ENCODE assay signal across 1 cellular context in the genomic region with DNA sequence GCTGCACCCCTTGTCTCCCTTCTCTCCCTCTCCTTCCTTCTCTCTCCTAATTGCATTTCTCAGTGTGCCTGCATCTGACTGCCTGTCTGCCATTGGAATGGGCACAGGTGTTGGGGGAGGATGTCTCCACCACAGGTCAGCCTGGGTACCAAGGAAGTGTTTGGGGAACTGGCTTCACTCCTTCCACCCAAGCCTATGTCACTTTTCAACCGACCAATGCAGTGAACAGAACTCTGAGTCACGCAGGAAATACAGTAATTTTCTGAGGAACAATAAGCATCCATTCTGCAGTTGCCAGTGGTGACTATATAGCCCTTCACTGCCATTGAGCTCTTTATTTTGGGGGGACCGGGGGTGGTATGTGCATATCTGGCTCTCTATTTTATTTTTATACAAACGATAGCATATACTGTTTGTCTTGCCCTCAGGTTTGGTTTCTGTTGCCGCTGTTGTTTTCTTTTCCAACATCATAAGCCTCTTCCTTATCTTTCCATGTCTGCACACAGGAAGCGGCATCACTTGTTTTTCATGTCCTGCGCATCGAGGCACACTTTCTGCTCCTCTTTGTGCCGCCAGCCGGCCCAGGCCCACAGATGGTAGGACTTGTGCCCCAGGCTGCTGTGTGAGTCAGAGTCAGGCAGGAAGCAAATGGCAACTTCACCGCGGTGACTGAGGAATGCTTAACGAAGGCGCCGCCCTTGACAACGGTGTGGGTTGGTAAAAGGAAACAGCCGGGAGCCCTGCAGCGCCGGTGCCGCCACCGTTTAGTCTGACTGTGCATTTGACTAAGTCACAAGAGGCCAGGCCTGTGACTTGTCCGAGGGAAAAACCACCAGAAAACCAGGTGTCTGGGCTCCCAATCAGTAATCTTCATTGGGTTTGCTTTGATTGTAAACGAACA.
A peak's percentile ranks its signal among the peaks of the same experiment; 100 is the strongest.
TF ChIP-seq lines count a peak whose summit lies in the region.

No MANE protein-coding gene starts in this region.

TF ChIP-seq in K562, 482 proteins besides CTCF, POLR2A, EP300 and RAD21 (continued from another document and continues in another):
- TF ChIP-seq, protein P1, sequence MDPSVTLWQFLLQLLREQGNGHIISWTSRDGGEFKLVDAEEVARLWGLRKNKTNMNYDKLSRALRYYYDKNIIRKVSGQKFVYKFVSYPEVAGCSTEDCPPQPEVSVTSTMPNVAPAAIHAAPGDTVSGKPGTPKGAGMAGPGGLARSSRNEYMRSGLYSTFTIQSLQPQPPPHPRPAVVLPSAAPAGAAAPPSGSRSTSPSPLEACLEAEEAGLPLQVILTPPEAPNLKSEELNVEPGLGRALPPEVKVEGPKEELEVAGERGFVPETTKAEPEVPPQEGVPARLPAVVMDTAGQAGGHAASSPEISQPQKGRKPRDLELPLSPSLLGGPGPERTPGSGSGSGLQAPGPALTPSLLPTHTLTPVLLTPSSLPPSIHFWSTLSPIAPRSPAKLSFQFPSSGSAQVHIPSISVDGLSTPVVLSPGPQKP (CRISPR knock-in tag; IDR thresholded peaks at IDR 0.05): no peak
- 0 out of 2 replicates have a peak, but pooled peaks have one; percentile 18 for TF ChIP-seq LEF1 (IDR thresholded peaks at IDR 0.05)
- TF ChIP-seq RCOR1 (IDR thresholded peaks at IDR 0.05; ENCODE audit: borderline replicate concordance in 1 of 2, low read depth in 2 of 2, low read length in 2 of 2): peak; percentile 50 to 64; a peak in 2 of 4 replicates
- TF ChIP-seq, protein P2, sequence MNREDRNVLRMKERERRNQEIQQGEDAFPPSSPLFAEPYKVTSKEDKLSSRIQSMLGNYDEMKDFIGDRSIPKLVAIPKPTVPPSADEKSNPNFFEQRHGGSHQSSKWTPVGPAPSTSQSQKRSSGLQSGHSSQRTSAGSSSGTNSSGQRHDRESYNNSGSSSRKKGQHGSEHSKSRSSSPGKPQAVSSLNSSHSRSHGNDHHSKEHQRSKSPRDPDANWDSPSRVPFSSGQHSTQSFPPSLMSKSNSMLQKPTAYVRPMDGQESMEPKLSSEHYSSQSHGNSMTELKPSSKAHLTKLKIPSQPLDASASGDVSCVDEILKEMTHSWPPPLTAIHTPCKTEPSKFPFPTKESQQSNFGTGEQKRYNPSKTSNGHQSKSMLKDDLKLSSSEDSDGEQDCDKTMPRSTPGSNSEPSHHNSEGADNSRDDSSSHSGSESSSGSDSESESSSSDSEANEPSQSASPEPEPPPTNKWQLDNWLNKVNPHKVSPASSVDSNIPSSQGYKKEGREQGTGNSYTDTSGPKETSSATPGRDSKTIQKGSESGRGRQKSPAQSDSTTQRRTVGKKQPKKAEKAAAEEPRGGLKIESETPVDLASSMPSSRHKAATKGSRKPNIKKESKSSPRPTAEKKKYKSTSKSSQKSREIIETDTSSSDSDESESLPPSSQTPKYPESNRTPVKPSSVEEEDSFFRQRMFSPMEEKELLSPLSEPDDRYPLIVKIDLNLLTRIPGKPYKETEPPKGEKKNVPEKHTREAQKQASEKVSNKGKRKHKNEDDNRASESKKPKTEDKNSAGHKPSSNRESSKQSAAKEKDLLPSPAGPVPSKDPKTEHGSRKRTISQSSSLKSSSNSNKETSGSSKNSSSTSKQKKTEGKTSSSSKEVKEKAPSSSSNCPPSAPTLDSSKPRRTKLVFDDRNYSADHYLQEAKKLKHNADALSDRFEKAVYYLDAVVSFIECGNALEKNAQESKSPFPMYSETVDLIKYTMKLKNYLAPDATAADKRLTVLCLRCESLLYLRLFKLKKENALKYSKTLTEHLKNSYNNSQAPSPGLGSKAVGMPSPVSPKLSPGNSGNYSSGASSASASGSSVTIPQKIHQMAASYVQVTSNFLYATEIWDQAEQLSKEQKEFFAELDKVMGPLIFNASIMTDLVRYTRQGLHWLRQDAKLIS (CRISPR knock-in tag; IDR thresholded peaks at IDR 0.05): peak; percentile 44; the same call in 1 of the 2 replicates
- peak; percentile 94; the same call in 1 of the 2 replicates for TF ChIP-seq ZNF584 (CRISPR knock-in tag; IDR thresholded peaks at IDR 0.05; ENCODE audit: low read depth)
- TF ChIP-seq, protein P3, sequence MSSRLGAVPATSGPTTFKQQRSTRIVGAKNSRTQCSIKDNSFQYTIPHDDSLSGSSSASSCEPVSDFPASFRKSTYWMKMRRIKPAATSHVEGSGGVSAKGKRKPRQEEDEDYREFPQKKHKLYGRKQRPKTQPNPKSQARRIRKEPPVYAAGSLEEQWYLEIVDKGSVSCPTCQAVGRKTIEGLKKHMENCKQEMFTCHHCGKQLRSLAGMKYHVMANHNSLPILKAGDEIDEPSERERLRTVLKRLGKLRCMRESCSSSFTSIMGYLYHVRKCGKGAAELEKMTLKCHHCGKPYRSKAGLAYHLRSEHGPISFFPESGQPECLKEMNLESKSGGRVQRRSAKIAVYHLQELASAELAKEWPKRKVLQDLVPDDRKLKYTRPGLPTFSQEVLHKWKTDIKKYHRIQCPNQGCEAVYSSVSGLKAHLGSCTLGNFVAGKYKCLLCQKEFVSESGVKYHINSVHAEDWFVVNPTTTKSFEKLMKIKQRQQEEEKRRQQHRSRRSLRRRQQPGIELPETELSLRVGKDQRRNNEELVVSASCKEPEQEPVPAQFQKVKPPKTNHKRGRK (tag; IDR thresholded peaks at IDR 0.05): 0 out of 2 replicates have a peak, but pooled peaks have one; percentile 26
- TF ChIP-seq NEUROD1 (IDR thresholded peaks at IDR 0.05; ENCODE audit: borderline replicate concordance, low read depth, low read length, partially characterized antibody): peak; percentile 36
- no peak for TF ChIP-seq CBX8 (IDR thresholded peaks at IDR 0.05; ENCODE audit: borderline replicate concordance, extremely low read depth, low read depth, low read length, poor library complexity, severe bottlenecking)
- no peak for TF ChIP-seq HDAC6 (IDR thresholded peaks at IDR 0.05; ENCODE audit: low read depth, low read length)
- TF ChIP-seq, protein P4, sequence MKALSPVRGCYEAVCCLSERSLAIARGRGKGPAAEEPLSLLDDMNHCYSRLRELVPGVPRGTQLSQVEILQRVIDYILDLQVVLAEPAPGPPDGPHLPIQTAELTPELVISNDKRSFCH (CRISPR knock-in tag; IDR thresholded peaks at IDR 0.05): no peak
- TF ChIP-seq, protein P4 (tag; IDR thresholded peaks at IDR 0.05): no peak
- peak; percentile 90 for TF ChIP-seq JUND (IDR thresholded peaks at IDR 0.05; ENCODE audit: borderline replicate concordance, low read depth, low read length)
- TF ChIP-seq JUND (tag; IDR thresholded peaks at IDR 0.05; ENCODE audit: borderline replicate concordance, low read depth, low read length): peak; percentile 82; the same call in 1 of the 3 replicates
- TF ChIP-seq IFI16 (CRISPR knock-in tag; IDR thresholded peaks at IDR 0.05): no peak
- TF ChIP-seq MAZ (CRISPR knock-in tag; conservative IDR thresholded peaks at IDR 0.05 in 1 of 2, IDR thresholded peaks at IDR 0.05 in 1 of 2): peak in 1 of 2 experiments; percentile 77
- TF ChIP-seq POLR2B (IDR thresholded peaks at IDR 0.05; ENCODE audit: low read depth, partially characterized antibody): no peak
- no peak for TF ChIP-seq MTA2 (IDR thresholded peaks at IDR 0.05; ENCODE audit: low read depth)
- peak; percentile 81; the same call in 1 of the 2 replicates for TF ChIP-seq BACH1 (tag; IDR thresholded peaks at IDR 0.05)
- TF ChIP-seq, protein P5, sequence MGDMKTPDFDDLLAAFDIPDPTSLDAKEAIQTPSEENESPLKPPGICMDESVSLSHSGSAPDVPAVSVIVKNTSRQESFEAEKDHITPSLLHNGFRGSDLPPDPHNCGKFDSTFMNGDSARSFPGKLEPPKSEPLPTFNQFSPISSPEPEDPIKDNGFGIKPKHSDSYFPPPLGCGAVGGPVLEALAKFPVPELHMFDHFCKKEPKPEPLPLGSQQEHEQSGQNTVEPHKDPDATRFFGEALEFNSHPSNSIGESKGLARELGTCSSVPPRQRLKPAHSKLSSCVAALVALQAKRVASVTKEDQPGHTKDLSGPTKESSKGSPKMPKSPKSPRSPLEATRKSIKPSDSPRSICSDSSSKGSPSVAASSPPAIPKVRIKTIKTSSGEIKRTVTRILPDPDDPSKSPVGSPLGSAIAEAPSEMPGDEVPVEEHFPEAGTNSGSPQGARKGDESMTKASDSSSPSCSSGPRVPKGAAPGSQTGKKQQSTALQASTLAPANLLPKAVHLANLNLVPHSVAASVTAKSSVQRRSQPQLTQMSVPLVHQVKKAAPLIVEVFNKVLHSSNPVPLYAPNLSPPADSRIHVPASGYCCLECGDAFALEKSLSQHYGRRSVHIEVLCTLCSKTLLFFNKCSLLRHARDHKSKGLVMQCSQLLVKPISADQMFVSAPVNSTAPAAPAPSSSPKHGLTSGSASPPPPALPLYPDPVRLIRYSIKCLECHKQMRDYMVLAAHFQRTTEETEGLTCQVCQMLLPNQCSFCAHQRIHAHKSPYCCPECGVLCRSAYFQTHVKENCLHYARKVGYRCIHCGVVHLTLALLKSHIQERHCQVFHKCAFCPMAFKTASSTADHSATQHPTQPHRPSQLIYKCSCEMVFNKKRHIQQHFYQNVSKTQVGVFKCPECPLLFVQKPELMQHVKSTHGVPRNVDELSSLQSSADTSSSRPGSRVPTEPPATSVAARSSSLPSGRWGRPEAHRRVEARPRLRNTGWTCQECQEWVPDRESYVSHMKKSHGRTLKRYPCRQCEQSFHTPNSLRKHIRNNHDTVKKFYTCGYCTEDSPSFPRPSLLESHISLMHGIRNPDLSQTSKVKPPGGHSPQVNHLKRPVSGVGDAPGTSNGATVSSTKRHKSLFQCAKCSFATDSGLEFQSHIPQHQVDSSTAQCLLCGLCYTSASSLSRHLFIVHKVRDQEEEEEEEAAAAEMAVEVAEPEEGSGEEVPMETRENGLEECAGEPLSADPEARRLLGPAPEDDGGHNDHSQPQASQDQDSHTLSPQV (IDR thresholded peaks at IDR 0.05): peak; percentile 99
- peak; percentile 57 for TF ChIP-seq EHMT2 (IDR thresholded peaks at IDR 0.05)
- peak; percentile 57 for TF ChIP-seq ZFX (CRISPR knock-in tag; IDR thresholded peaks at IDR 0.05)
- TF ChIP-seq, protein P6, sequence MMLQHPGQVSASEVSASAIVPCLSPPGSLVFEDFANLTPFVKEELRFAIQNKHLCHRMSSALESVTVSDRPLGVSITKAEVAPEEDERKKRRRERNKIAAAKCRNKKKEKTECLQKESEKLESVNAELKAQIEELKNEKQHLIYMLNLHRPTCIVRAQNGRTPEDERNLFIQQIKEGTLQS (IDR thresholded peaks at IDR 0.05): peak; percentile 85
- TF ChIP-seq, protein P6 (CRISPR knock-in tag; conservative IDR thresholded peaks at IDR 0.05): peak; percentile 90; the same call in 1 of the 2 replicates
- peak; percentile 85; the same call in 1 of the 2 replicates for TF ChIP-seq ZNF644 (tag; IDR thresholded peaks at IDR 0.05; ENCODE audit: low read depth)
- peak; percentile 85 for TF ChIP-seq ETV5 (CRISPR knock-in tag; IDR thresholded peaks at IDR 0.05; ENCODE audit: low read depth)
- TF ChIP-seq, protein P7, sequence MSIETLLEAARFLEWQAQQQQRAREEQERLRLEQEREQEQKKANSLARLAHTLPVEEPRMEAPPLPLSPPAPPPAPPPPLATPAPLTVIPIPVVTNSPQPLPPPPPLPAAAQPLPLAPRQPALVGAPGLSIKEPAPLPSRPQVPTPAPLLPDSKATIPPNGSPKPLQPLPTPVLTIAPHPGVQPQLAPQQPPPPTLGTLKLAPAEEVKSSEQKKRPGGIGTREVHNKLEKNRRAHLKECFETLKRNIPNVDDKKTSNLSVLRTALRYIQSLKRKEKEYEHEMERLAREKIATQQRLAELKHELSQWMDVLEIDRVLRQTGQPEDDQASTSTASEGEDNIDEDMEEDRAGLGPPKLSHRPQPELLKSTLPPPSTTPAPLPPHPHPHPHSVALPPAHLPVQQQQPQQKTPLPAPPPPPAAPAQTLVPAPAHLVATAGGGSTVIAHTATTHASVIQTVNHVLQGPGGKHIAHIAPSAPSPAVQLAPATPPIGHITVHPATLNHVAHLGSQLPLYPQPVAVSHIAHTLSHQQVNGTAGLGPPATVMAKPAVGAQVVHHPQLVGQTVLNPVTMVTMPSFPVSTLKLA (conservative IDR thresholded peaks at IDR 0.05): peak in 1 of 2 experiments; percentile 41; a peak in 1 of 4 replicates
- peak; percentile 69; the same call in 1 of the 2 replicates for TF ChIP-seq KLF6 (CRISPR knock-in tag; IDR thresholded peaks at IDR 0.05; ENCODE audit: borderline replicate concordance)
- peak; percentile 46 for TF ChIP-seq CBFA2T3 (IDR thresholded peaks at IDR 0.05)
- TF ChIP-seq PYGO2 (tag; IDR thresholded peaks at IDR 0.05): 0 out of 2 replicates have a peak, but pooled peaks have one; percentile 41
- TF ChIP-seq HOXB6 (CRISPR knock-in tag; IDR thresholded peaks at IDR 0.05; ENCODE audit: borderline replicate concordance): no peak; the same call in 1 of the 2 replicates
- TF ChIP-seq, protein P8, sequence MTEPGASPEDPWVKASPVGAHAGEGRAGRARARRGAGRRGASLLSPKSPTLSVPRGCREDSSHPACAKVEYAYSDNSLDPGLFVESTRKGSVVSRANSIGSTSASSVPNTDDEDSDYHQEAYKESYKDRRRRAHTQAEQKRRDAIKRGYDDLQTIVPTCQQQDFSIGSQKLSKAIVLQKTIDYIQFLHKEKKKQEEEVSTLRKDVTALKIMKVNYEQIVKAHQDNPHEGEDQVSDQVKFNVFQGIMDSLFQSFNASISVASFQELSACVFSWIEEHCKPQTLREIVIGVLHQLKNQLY (CRISPR knock-in tag; conservative IDR thresholded peaks at IDR 0.05): no peak
- TF ChIP-seq FOS (IDR thresholded peaks at IDR 0.05; ENCODE audit: extremely low read depth, insufficient read length): peak; percentile 11
- no peak for TF ChIP-seq ZNF695 (CRISPR knock-in tag; IDR thresholded peaks at IDR 0.05)
- TF ChIP-seq L3MBTL2 (IDR thresholded peaks at IDR 0.05): peak; percentile 82
- 0 out of 2 replicates have a peak, but pooled peaks have one; percentile 56 for TF ChIP-seq ZNF165 (CRISPR knock-in tag; IDR thresholded peaks at IDR 0.05; ENCODE audit: borderline replicate concordance)
- TF ChIP-seq RBBP5 (IDR thresholded peaks at IDR 0.05; ENCODE audit: borderline replicate concordance, insufficient read depth, low read length, poor library complexity, severe bottlenecking): peak; percentile 75
- TF ChIP-seq, protein P9, sequence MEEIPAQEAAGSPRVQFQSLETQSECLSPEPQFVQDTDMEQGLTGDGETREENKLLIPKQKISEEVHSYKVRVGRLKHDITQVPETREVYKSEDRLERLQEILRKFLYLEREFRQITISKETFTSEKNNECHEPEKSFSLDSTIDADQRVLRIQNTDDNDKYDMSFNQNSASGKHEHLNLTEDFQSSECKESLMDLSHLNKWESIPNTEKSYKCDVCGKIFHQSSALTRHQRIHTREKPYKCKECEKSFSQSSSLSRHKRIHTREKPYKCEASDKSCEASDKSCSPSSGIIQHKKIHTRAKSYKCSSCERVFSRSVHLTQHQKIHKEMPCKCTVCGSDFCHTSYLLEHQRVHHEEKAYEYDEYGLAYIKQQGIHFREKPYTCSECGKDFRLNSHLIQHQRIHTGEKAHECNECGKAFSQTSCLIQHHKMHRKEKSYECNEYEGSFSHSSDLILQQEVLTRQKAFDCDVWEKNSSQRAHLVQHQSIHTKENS (CRISPR knock-in tag; IDR thresholded peaks at IDR 0.05): no peak
- TF ChIP-seq ZBTB17 (CRISPR knock-in tag; IDR thresholded peaks at IDR 0.05): peak; percentile 80
- peak; percentile 35 for TF ChIP-seq NUFIP1 (IDR thresholded peaks at IDR 0.05; ENCODE audit: partially characterized antibody)
- TF ChIP-seq GATAD2A (IDR thresholded peaks at IDR 0.05): peak; percentile 94
- peak; percentile 84 for TF ChIP-seq SMARCA4 (IDR thresholded peaks at IDR 0.05)
- 0 out of 4 replicates have a peak, but pooled peaks of 1 of the 2 experiments have one; percentile 37 for TF ChIP-seq CSDE1 (IDR thresholded peaks at IDR 0.05)
- TF ChIP-seq RNF2 (IDR thresholded peaks at IDR 0.05): peak; percentile 66; the same call in 1 of the 2 replicates
